In the genomic region with DNA sequence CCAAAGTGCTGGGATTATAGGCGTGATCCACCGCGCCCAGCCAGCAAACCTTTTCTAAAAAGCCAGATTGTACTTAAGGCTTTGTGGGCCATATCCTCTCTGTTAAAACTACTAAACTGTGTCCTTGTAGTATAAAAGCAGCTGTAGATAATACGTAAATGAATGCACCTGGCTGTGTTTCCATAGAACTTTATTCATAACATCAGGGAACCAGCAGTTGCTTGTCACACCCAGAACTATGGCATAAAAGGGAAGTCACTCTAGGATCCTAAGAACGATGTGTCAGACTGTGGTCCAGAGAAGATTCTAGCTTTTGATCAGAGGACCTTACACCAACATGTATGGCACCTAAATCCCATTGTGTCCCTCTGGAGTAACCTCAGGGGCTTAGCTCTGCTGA, we compare ENCODE assay signal across 21 cellular contexts.
"Had no signal": no experiment of that assay in that cellular context is flagged by ENCODE, and none has a peak within 500 bp of the region (broad histone marks: within the 10 kb centered on the region; RNA-seq: fewer than 3 reads in every experiment).

No MANE protein-coding gene starts in this region.

- ATAC-seq: left lobe of liver; lower lobe of right lung; natural killer cell; right lobe of liver; stimulated activated effector memory CD8-positive, alpha-beta T cell treated with anti-CD3 and anti-CD28 coated beads, Interleukin-12 subunit alpha, Interleukin-12 subunit beta, amount 100 ng/mL, for 72 hours; upper lobe of right lung had no signal

- H3K36me3 ChIP-seq: ovary, right atrium auricular region, right lobe of liver, suprapubic skin, thoracic aorta, tibial artery, upper lobe of right lung had no signal

- H3K9me3 ChIP-seq: heart right ventricle, lower lobe of right lung, ovary, right atrium auricular region, right lobe of liver, suprapubic skin, thoracic aorta, tibial artery, upper lobe of right lung had no signal

- H3K4me1 ChIP-seq: lower lobe of right lung, right atrium auricular region, right lobe of liver, suprapubic skin, tibial artery, upper lobe of right lung had no signal

- H3K4me3 ChIP-seq: heart right ventricle, hepatocyte, lower lobe of right lung, ovary, right atrium auricular region, right lobe of liver, skin epidermis, suprapubic skin, thoracic aorta, tibial artery, upper lobe of right lung had no signal

- DNase-seq: heart right ventricle; islet precursor cell; lower lobe of right lung; mammary epithelial cell; mesenchymal stem cell; naive B cell; natural killer cell; right lobe of liver; stimulated activated CD4-positive, alpha-beta T cell treated with anti-CD3 and anti-CD28 coated beads, Interleukin-4, amount 100 ng/mL, for 24 hours; stimulated activated naive CD4-positive, alpha-beta T cell; tibial artery; trophoblast cell; upper lobe of right lung had no signal
